In genomic region chr2:235769046-235769445, GRCh38 we compare ENCODE assay signal across 27 cellular contexts.
"Had no signal": no experiment of that assay in that cellular context is flagged by ENCODE, and none has a peak within 500 bp of the region (broad histone marks: within the 10 kb centered on the region; RNA-seq: fewer than 3 reads in every experiment).

No MANE protein-coding gene starts in this region.

- H3K4me3 ChIP-seq: coronary artery, lung, ovary, prostate gland, skin epidermis, stomach, suprapubic skin, transverse colon, uterus had no signal

- H3K27ac ChIP-seq: coronary artery, epithelial cell of prostate, ovary, prostate gland, skin epidermis, stomach, suprapubic skin, transverse colon, uterus had no signal

- H3K4me1 Mint-ChIP-seq: activated CD4-positive, alpha-beta T cell treated with anti-CD3 and anti-CD28 coated beads for 36 hours had no signal

- ATAC-seq: activated CD4-positive, alpha-beta T cell treated with anti-CD3 and anti-CD28 coated beads for 36 hours; left lobe of liver; natural killer cell treated with Interleukin-12 subunit alpha and Interleukin-12 subunit beta and Interleukin-15 and Interleukin-18, amount 100 ng/mL, for 72 hours; right cardiac atrium; stimulated activated effector memory CD8-positive, alpha-beta T cell treated with anti-CD3 and anti-CD28 coated beads, Interleukin-12 subunit alpha, Interleukin-12 subunit beta, amount 100 ng/mL, for 72 hours had no signal

- FAIRE-seq: astrocyte, kidney had no signal

- DNase-seq: activated B cell treated with CpG ODN at 0.5 μM for 24 hours; activated CD4-positive, alpha-beta memory T cell treated with anti-CD3 and anti-CD28 coated beads for 36 hours; activated CD4-positive, alpha-beta T cell treated with anti-CD3 and anti-CD28 coated beads for 36 hours; activated naive CD4-positive, alpha-beta T cell treated with Interleukin-2 at 50 U/mL for 16 hours; activated naive CD8-positive, alpha-beta T cell treated with anti-CD3 and anti-CD28 coated beads for 36 hours; activated T-cell treated with anti-CD3 and anti-CD28 coated beads, Interleukin-2, amount 50 U/mL, for 48 hours; foreskin fibroblast; kidney; ovary; right cardiac atrium; stimulated activated CD4-positive, alpha-beta T cell treated with anti-CD3 and anti-CD28 coated beads, Interleukin-2, amount 100 ng/mL, for 24 hours; stomach; T1000; transverse colon; uterus had no signal

- H3K9me3 ChIP-seq: ovary, prostate gland, stomach, suprapubic skin, transverse colon, uterus had no signal

- H3K36me3 Mint-ChIP-seq: activated CD4-positive, alpha-beta memory T cell treated with anti-CD3 and anti-CD28 coated beads for 36 hours; activated naive CD8-positive, alpha-beta T cell treated with anti-CD3 and anti-CD28 coated beads for 36 hours; natural killer cell treated with Interleukin-12 subunit alpha and Interleukin-12 subunit beta and Interleukin-15 and Interleukin-18, amount 100 ng/mL, for 72 hours; stimulated activated effector memory CD8-positive, alpha-beta T cell treated with anti-CD3 and anti-CD28 coated beads, Interleukin-12 subunit alpha, Interleukin-12 subunit beta, amount 100 ng/mL, for 72 hours had no signal

- H3K27me3 ChIP-seq: ovary, stomach, suprapubic skin, transverse colon, uterus had no signal

- H3K4me1 ChIP-seq: prostate gland, uterus had no signal

- H3K27ac Mint-ChIP-seq: activated B cell treated with CpG ODN at 0.5 μM for 24 hours; activated CD4-positive, alpha-beta memory T cell treated with anti-CD3 and anti-CD28 coated beads for 36 hours; activated CD4-positive, alpha-beta T cell treated with anti-CD3 and anti-CD28 coated beads for 36 hours; activated naive CD8-positive, alpha-beta T cell treated with anti-CD3 and anti-CD28 coated beads for 36 hours; mesothelial cell of epicardium; stimulated activated effector memory CD8-positive, alpha-beta T cell treated with anti-CD3 and anti-CD28 coated beads, Interleukin-12 subunit alpha, Interleukin-12 subunit beta, amount 100 ng/mL, for 72 hours; T-helper 1 cell treated with Interleukin-12 subunit alpha and Interleukin-12 subunit beta and Interleukin-4 antibody, amounts not matched to agents 30 μg/mL and 1 μg/mL, for 36 hours had no signal

- H3K9me3 Mint-ChIP-seq: activated B cell treated with CpG ODN at 0.5 μM for 24 hours; activated CD4-positive, alpha-beta memory T cell treated with anti-CD3 and anti-CD28 coated beads for 36 hours; activated naive CD8-positive, alpha-beta T cell treated with anti-CD3 and anti-CD28 coated beads for 36 hours; mesothelial cell of epicardium; natural killer cell treated with Interleukin-12 subunit alpha and Interleukin-12 subunit beta and Interleukin-15 and Interleukin-18, amount 100 ng/mL, for 72 hours; stimulated activated effector memory CD8-positive, alpha-beta T cell treated with anti-CD3 and anti-CD28 coated beads, Interleukin-12 subunit alpha, Interleukin-12 subunit beta, amount 100 ng/mL, for 72 hours; T-helper 1 cell treated with Interleukin-12 subunit alpha and Interleukin-12 subunit beta and Interleukin-4 antibody, amounts not matched to agents 30 μg/mL and 1 μg/mL, for 36 hours had no signal

- H3K27me3 Mint-ChIP-seq: natural killer cell treated with Interleukin-12 subunit alpha and Interleukin-12 subunit beta and Interleukin-15 and Interleukin-18, amount 100 ng/mL, for 72 hours had no signal

- H3K36me3 ChIP-seq: ovary, prostate gland, transverse colon, uterus had no signal

- H3K4me3 Mint-ChIP-seq: activated B cell treated with CpG ODN at 0.5 μM for 24 hours; activated CD4-positive, alpha-beta memory T cell treated with anti-CD3 and anti-CD28 coated beads for 36 hours; activated CD4-positive, alpha-beta T cell treated with anti-CD3 and anti-CD28 coated beads for 36 hours; activated naive CD8-positive, alpha-beta T cell treated with anti-CD3 and anti-CD28 coated beads for 36 hours; mesothelial cell of epicardium; natural killer cell treated with Interleukin-12 subunit alpha and Interleukin-12 subunit beta and Interleukin-15 and Interleukin-18, amount 100 ng/mL, for 72 hours; stimulated activated effector memory CD8-positive, alpha-beta T cell treated with anti-CD3 and anti-CD28 coated beads, Interleukin-12 subunit alpha, Interleukin-12 subunit beta, amount 100 ng/mL, for 72 hours; T-helper 1 cell treated with Interleukin-12 subunit alpha and Interleukin-12 subunit beta and Interleukin-4 antibody, amounts not matched to agents 30 μg/mL and 1 μg/mL, for 36 hours had no signal
